Comparison of ENCODE assay signal across 21 cellular contexts in genomic region chr6:154622618-154623336, GRCh38.
"Had no signal": no experiment of that assay in that cellular context is flagged by ENCODE, and none has a peak within 500 bp of the region (broad histone marks: within the 10 kb centered on the region; RNA-seq: fewer than 3 reads in every experiment).

No MANE protein-coding gene starts in this region.

- DNase-seq: activated CD4-positive, alpha-beta memory T cell treated with anti-CD3 and anti-CD28 coated beads for 36 hours; activated CD4-positive, alpha-beta T cell treated with anti-CD3 and anti-CD28 coated beads, Interleukin-2, amount 10 ng/mL, durations not matched to agents 24 days and 14 days; activated CD4-positive, CD25-positive, alpha-beta regulatory T cell treated with anti-CD3 and anti-CD28 coated beads, Interleukin-2, amount 50 U/mL, for 72 hours; activated CD8-positive, alpha-beta memory T cell treated with anti-CD3 and anti-CD28 coated beads for 24 hours; activated gamma-delta T cell treated with Interleukin-2 at 50 U/mL for 16 hours; activated naive CD4-positive, alpha-beta T cell treated with anti-CD3 and anti-CD28 coated beads, Interleukin-2, amount 10 ng/mL, durations not matched to agents 7 days and 5 days; activated naive CD8-positive, alpha-beta T cell treated with anti-CD3 and anti-CD28 coated beads for 36 hours; activated T-cell treated with anti-CD3 and anti-CD28 coated beads, Interleukin-2, amount 50 U/mL, for 48 hours; Kasumi-1; KBM-7; NCI-H1048; NCI-H146; NCI-H187 treated with DMSO at 0.1 percent for 48 hours; NCI-H2081 treated with DMSO at 0.1 percent for 48 hours; NCI-H446; NCI-H524; Peyer's patch; SHP77 treated with DMSO at 0.1 percent for 48 hours had no signal

- H3K36me3 Mint-ChIP-seq: activated naive CD4-positive, alpha-beta T cell treated with anti-CD3 and anti-CD28 coated beads, Interleukin-2, amount 10 ng/mL, durations not matched to agents 7 days and 5 days; activated naive CD8-positive, alpha-beta T cell treated with anti-CD3 and anti-CD28 coated beads for 36 hours; WTC11 had no signal

- ATAC-seq: WTC11 had no signal

- H3K9me3 ChIP-seq: Peyer's patch had no signal

- H3K4me1 ChIP-seq: Peyer's patch had no signal

- H3K4me1 Mint-ChIP-seq: activated CD4-positive, alpha-beta T cell treated with anti-CD3 and anti-CD28 coated beads, Interleukin-2, amount 10 ng/mL, durations not matched to agents 24 days and 14 days; activated naive CD4-positive, alpha-beta T cell treated with anti-CD3 and anti-CD28 coated beads, Interleukin-2, amount 10 ng/mL, durations not matched to agents 7 days and 5 days had no signal

- H3K27ac Mint-ChIP-seq: activated CD4-positive, alpha-beta memory T cell treated with anti-CD3 and anti-CD28 coated beads for 36 hours; activated CD4-positive, alpha-beta T cell treated with anti-CD3 and anti-CD28 coated beads, Interleukin-2, amount 10 ng/mL, durations not matched to agents 24 days and 14 days; activated naive CD4-positive, alpha-beta T cell treated with anti-CD3 and anti-CD28 coated beads, Interleukin-2, amount 10 ng/mL, durations not matched to agents 7 days and 5 days; activated naive CD8-positive, alpha-beta T cell treated with anti-CD3 and anti-CD28 coated beads for 36 hours; activated T-helper 2 cell treated with anti-CD3 and anti-CD28 coated beads, Interferon-gamma antibody, Interleukin-2, Interleukin-4, amounts not matched to agents 10 μg/mL and 5 μg/mL and 100 μg/mL, durations not matched to agents 14 hours and 24 hours and 36 hours; T-helper 1 cell treated with Interleukin-12 subunit alpha and Interleukin-12 subunit beta and Interleukin-4 antibody, amounts not matched to agents 30 μg/mL and 1 μg/mL, for 36 hours; WTC11 had no signal

- H3K27me3 ChIP-seq: Peyer's patch had no signal

- H3K4me3 Mint-ChIP-seq: activated CD4-positive, alpha-beta memory T cell treated with anti-CD3 and anti-CD28 coated beads for 36 hours; activated CD4-positive, alpha-beta T cell treated with anti-CD3 and anti-CD28 coated beads, Interleukin-2, amount 10 ng/mL, durations not matched to agents 24 days and 14 days; activated naive CD4-positive, alpha-beta T cell treated with anti-CD3 and anti-CD28 coated beads, Interleukin-2, amount 10 ng/mL, durations not matched to agents 7 days and 5 days; activated naive CD8-positive, alpha-beta T cell treated with anti-CD3 and anti-CD28 coated beads for 36 hours; T-helper 1 cell treated with Interleukin-12 subunit alpha and Interleukin-12 subunit beta and Interleukin-4 antibody, amounts not matched to agents 30 μg/mL and 1 μg/mL, for 36 hours; WTC11 had no signal

- H3K4me3 ChIP-seq: Peyer's patch had no signal

- H3K9me3 Mint-ChIP-seq: activated naive CD4-positive, alpha-beta T cell treated with anti-CD3 and anti-CD28 coated beads, Interleukin-2, amount 10 ng/mL, durations not matched to agents 7 days and 5 days; activated T-helper 2 cell treated with anti-CD3 and anti-CD28 coated beads, Interferon-gamma antibody, Interleukin-2, Interleukin-4, amounts not matched to agents 10 μg/mL and 5 μg/mL and 100 μg/mL, durations not matched to agents 14 hours and 24 hours and 36 hours; T-helper 1 cell treated with Interleukin-12 subunit alpha and Interleukin-12 subunit beta and Interleukin-4 antibody, amounts not matched to agents 30 μg/mL and 1 μg/mL, for 36 hours; WTC11 had no signal

- H3K36me3 ChIP-seq: Peyer's patch had no signal

- H3K27me3 Mint-ChIP-seq: activated naive CD4-positive, alpha-beta T cell treated with anti-CD3 and anti-CD28 coated beads, Interleukin-2, amount 10 ng/mL, durations not matched to agents 7 days and 5 days had no signal

- H3K27ac ChIP-seq: Peyer's patch had no signal
